In genomic region chr4:15898902-15899301, GRCh38 we compare ENCODE assay signal across 18 cellular contexts. TPM values are rescaled to one million over a fixed set of nuclear protein-coding genes. Genes with fewer than 3 reads are reported as not detected.
DNase-seq lines count a peak whose midpoint lies in the region; ATAC-seq and TF ChIP-seq lines count a peak whose summit lies in the region.
"Had no signal": no experiment of that assay in that cellular context is flagged by ENCODE, and none has a peak within 500 bp of the region (broad histone marks: within the 10 kb centered on the region; RNA-seq: fewer than 3 reads in every experiment).

No MANE protein-coding gene starts in this region.

- H3K9me2 ChIP-seq in PC-3 (replicated peaks; ENCODE audit: low read length): no peaks in the 10 kb centered on the region

- H3K4me1 ChIP-seq in PC-3 (ENCODE audit: insufficient read depth, low read length): peaks cover 50% of the 10 kb centered on the region
- H3K4me1 ChIP-seq in esophagus squamous epithelium: peaks cover 0 to 50% (median 27%) of the 10 kb centered on the region in 3 donors

- no peaks in the 10 kb centered on the region for H3F3A ChIP-seq in PC-3 (ENCODE audit: low read length, unreplicated experiment)

- intact Hi-C loops in PC-3 (cut with micrococcal nuclease) (no loop called here), esophagus squamous epithelium (cut with DNase I) (no loop called here)
- intact Hi-C loops in activated CD8-positive, alpha-beta T cell treated with anti-CD3 and anti-CD28 coated beads for 36 hours (cut with micrococcal nuclease): no loop called here

- H3K4me2 ChIP-seq in PC-3 (ENCODE audit: low read length): no peak overlapping the region
- H3K4me2 ChIP-seq: PC-9 had no signal

- no peak overlapping the region for H3K4me3 ChIP-seq in PC-3 (ENCODE audit: low read length)
- H3K4me3 ChIP-seq in esophagus squamous epithelium: no peak overlapping the region
- H3K4me3 ChIP-seq: PC-9 had no signal

- H3K9me3 Mint-ChIP-seq in activated CD8-positive, alpha-beta T cell treated with anti-CD3 and anti-CD28 coated beads for 36 hours: no peaks in the 10 kb centered on the region

- TF ChIP-seq CTCF in PC-3 (conservative IDR thresholded peaks at IDR 0.05; ENCODE audit: low read depth, low read length) (no peak), esophagus squamous epithelium (IDR thresholded peaks at IDR 0.05) (no peak)
- no peak for TF ChIP-seq CTCF in activated CD8-positive, alpha-beta T cell treated with anti-CD3 and anti-CD28 coated beads for 36 hours (IDR thresholded peaks at IDR 0.05)

- no peaks in the 10 kb centered on the region for H3K79me2 ChIP-seq in PC-3 (ENCODE audit: low read length)

- peaks cover 35% of the 10 kb centered on the region for H3K27me3 Mint-ChIP-seq in activated CD8-positive, alpha-beta T cell treated with anti-CD3 and anti-CD28 coated beads for 36 hours

- no TSS peak for BruUV-seq in PC-3 (replicated peaks; lab: Mats Ljungman, UMichigan)

- H3K36me3 ChIP-seq in PC-3 (ENCODE audit: low read depth, low read length) (no peaks in the 10 kb centered on the region), esophagus squamous epithelium (no peaks in the 10 kb centered on the region)

- H3K27me3 ChIP-seq in PC-3 (ENCODE audit: low read length): no peaks in the 10 kb centered on the region
- H3K27me3 ChIP-seq in esophagus squamous epithelium: no peaks in the 10 kb centered on the region

- ATAC-seq in PC-3: peak; percentile 2; the same call in 1 of the 2 replicates
- no peak for ATAC-seq in activated CD8-positive, alpha-beta T cell treated with anti-CD3 and anti-CD28 coated beads for 36 hours

- H4K20me1 ChIP-seq in PC-3 (ENCODE audit: low read length): no peaks in the 10 kb centered on the region

- TF ChIP-seq POLR2A in esophagus squamous epithelium (IDR thresholded peaks at IDR 0.05): no peak

- POLR2A ChIA-PET in PC-3 (lab: Charles Lee; ENCODE audit: unreplicated experiment): no interaction called here
- POLR2A ChIA-PET in activated CD8-positive, alpha-beta T cell treated with anti-CD3 and anti-CD28 coated beads for 36 hours (lab: Charles Lee): no interaction called here

- H3K27ac ChIP-seq in PC-3 (ENCODE audit: low read length) (peak overlapping the region; percentile 92), esophagus squamous epithelium (peak overlapping the region in 3 of 4 donors; percentile 25 to 81 (median 79))
- H3K27ac ChIP-seq: PC-9 had no signal

- H3K4me3 Mint-ChIP-seq in activated CD8-positive, alpha-beta T cell treated with anti-CD3 and anti-CD28 coated beads for 36 hours: no peak overlapping the region
- H3K4me3 Mint-ChIP-seq: CD14-positive monocyte had no signal

- H3K36me3 Mint-ChIP-seq in activated CD8-positive, alpha-beta T cell treated with anti-CD3 and anti-CD28 coated beads for 36 hours (ENCODE audit: low read depth): no peaks in the 10 kb centered on the region
- H3K36me3 Mint-ChIP-seq: CD14-positive monocyte had no signal

- no peak overlapping the region for H3K27ac Mint-ChIP-seq in activated CD8-positive, alpha-beta T cell treated with anti-CD3 and anti-CD28 coated beads for 36 hours
- H3K27ac Mint-ChIP-seq: CD14-positive monocyte had no signal

- H2AFZ ChIP-seq in PC-3 (ENCODE audit: low read length): no peak overlapping the region
- H2AFZ ChIP-seq: PC-9 had no signal

- CTCF ChIA-PET in PC-3 (lab: Charles Lee): no interaction called here
- CTCF ChIA-PET in activated CD8-positive, alpha-beta T cell treated with anti-CD3 and anti-CD28 coated beads for 36 hours (lab: Charles Lee): interaction anchor here (1.2 to 9.5 kb wide), 2 partner anchors 16 kb away, joined by 9 to 66 read pairs; no protein-coding TSS in a partner anchor

- DNase-seq in M059J (ENCODE audit: low read depth) (peak; percentile 37), PC-3 (peak; percentile 78), esophagus squamous epithelium (lab: John Stamatoyannopoulos, UW) (no peak), renal cortical epithelial cell (ENCODE audit: low read depth) (peak; percentile 47), globus pallidus (ENCODE audit: low spot score) (no peak), RKO (ENCODE audit: low spot score) (no peak)
- no peak for DNase-seq in activated CD8-positive, alpha-beta T cell treated with anti-CD3 and anti-CD28 coated beads for 36 hours
- DNase-seq: AML-193, DND-41, KBM-7, NCI-H1417, NCI-H187, NCI-H2227 treated with DMSO at 0.1 percent for 48 hours, NCI-H524 treated with DMSO at 0.1 percent for 48 hours had no signal

- peak overlapping the region; percentile 67 for H3K9ac ChIP-seq in PC-3 (ENCODE audit: low read length)

- no peaks in the 10 kb centered on the region for H3K9me3 ChIP-seq in PC-3 (ENCODE audit: low read length)
- H3K9me3 ChIP-seq in esophagus squamous epithelium: no peaks in the 10 kb centered on the region

- H3K4me1 Mint-ChIP-seq in activated CD8-positive, alpha-beta T cell treated with anti-CD3 and anti-CD28 coated beads for 36 hours (ENCODE audit: low read depth): peaks cover 5% of the 10 kb centered on the region

RNA-seq across cellular contexts. Expression of gene FGFBP1, which starts 39.6 kb away (rescaled TPM):
- total RNA-seq in M059J (2014; rRNA removed; shearing (Covaris generic)): 0.49 TPM in 1 of 2 replicates, not detected in the other
- total RNA-seq in PC-3 (2014; rRNA removed) (80.5 and 133 TPM in 2 replicates), esophagus squamous epithelium (100 to 1,000 TPM; 386 to 630 (median 528) TPM), renal cortical epithelial cell (0.50 and 19.1 TPM in 2 replicates)
- total RNA-seq in activated CD8-positive, alpha-beta T cell treated with anti-CD3 and anti-CD28 coated beads for 36 hours: not detected
- total RNA-seq: G401, SK-MEL-5 had no signal

Comparison
In these comparisons a context has a peak if more than half of its experiments do, and no peak if none do; other contexts are left out.
1. DNase-seq: peak in M059J (single experiment), PC-3 (single experiment) and renal cortical epithelial cell (single experiment); none in esophagus squamous epithelium (single experiment), globus pallidus (single experiment), RKO (single experiment) and activated CD8-positive, alpha-beta T cell treated with anti-CD3 and anti-CD28 coated beads for 36 hours (single experiment).